ENCODE assay signal across 1 cellular context in genomic region chr2:230758566-230759480, GRCh38.
A peak's percentile ranks its signal among the peaks of the same experiment; 100 is the strongest.
TF ChIP-seq lines count a peak whose summit lies in the region.

No MANE protein-coding gene starts in this region.

TF ChIP-seq in K562, 482 proteins besides CTCF, POLR2A, EP300 and RAD21 (continued from another document):
- TF ChIP-seq, protein P1, sequence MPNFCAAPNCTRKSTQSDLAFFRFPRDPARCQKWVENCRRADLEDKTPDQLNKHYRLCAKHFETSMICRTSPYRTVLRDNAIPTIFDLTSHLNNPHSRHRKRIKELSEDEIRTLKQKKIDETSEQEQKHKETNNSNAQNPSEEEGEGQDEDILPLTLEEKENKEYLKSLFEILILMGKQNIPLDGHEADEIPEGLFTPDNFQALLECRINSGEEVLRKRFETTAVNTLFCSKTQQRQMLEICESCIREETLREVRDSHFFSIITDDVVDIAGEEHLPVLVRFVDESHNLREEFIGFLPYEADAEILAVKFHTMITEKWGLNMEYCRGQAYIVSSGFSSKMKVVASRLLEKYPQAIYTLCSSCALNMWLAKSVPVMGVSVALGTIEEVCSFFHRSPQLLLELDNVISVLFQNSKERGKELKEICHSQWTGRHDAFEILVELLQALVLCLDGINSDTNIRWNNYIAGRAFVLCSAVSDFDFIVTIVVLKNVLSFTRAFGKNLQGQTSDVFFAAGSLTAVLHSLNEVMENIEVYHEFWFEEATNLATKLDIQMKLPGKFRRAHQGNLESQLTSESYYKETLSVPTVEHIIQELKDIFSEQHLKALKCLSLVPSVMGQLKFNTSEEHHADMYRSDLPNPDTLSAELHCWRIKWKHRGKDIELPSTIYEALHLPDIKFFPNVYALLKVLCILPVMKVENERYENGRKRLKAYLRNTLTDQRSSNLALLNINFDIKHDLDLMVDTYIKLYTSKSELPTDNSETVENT (CRISPR knock-in tag; IDR thresholded peaks at IDR 0.05) = no peak
- TF ChIP-seq CCAR2 (IDR thresholded peaks at IDR 0.05; ENCODE audit: low read depth, low read length) (no peak), DEAF1 (CRISPR knock-in tag; IDR thresholded peaks at IDR 0.05) (no peak), MTA3 (IDR thresholded peaks at IDR 0.05; ENCODE audit: borderline replicate concordance) (no peak), GATA2 (CRISPR knock-in tag; IDR thresholded peaks at IDR 0.05) (no peak), SIN3A (IDR thresholded peaks at IDR 0.05; ENCODE audit: borderline replicate concordance in 2 of 2, control insufficient read depth in 1 of 2, low read depth in 2 of 2, low read length in 2 of 2) (no peak), SOX6 (IDR thresholded peaks at IDR 0.05) (peak; percentile 25; the same call in 1 of the 2 replicates), CEBPG (CRISPR knock-in tag; IDR thresholded peaks at IDR 0.05) (peak; percentile 36; the same call in 1 of the 2 replicates), CEBPG (tag; conservative IDR thresholded peaks at IDR 0.05 in 1 of 2, IDR thresholded peaks at IDR 0.05 in 1 of 2) (peak; percentile 93 to 95), MAFK (IDR thresholded peaks at IDR 0.05; ENCODE audit: low read length) (no peak), HNRNPL (IDR thresholded peaks at IDR 0.05; ENCODE audit: low read depth, low read length) (no peak), ZNF77 (CRISPR knock-in tag; IDR thresholded peaks at IDR 0.05) (no peak), CEBPB (tag; IDR thresholded peaks at IDR 0.05) (peak; percentile 85), ZNF41 (CRISPR knock-in tag; conservative IDR thresholded peaks at IDR 0.05) (no peak), BRCA1 (IDR thresholded peaks at IDR 0.05) (no peak), BRCA1 (CRISPR knock-in tag; IDR thresholded peaks at IDR 0.05) (no peak), ZSCAN32 (CRISPR knock-in tag; IDR thresholded peaks at IDR 0.05) (peak; percentile 64; the same call in 1 of the 2 replicates), MIER1 (IDR thresholded peaks at IDR 0.05; ENCODE audit: low read depth) (no peak), FOSL1 (tag; conservative IDR thresholded peaks at IDR 0.05) (no peak), ESRRA (IDR thresholded peaks at IDR 0.05; ENCODE audit: borderline replicate concordance, low read depth) (peak; percentile 85; the same call in 1 of the 2 replicates), HSF4 (CRISPR knock-in tag; IDR thresholded peaks at IDR 0.05; ENCODE audit: borderline replicate concordance) (no peak), ZNF217 (CRISPR knock-in tag; IDR thresholded peaks at IDR 0.05) (no peak), SMARCE1 (IDR thresholded peaks at IDR 0.05) (no peak), KLF6 (CRISPR knock-in tag; IDR thresholded peaks at IDR 0.05; ENCODE audit: borderline replicate concordance) (no peak), PCBP1 (IDR thresholded peaks at IDR 0.05; ENCODE audit: low read depth, low read length, poor library complexity, severe bottlenecking) (no peak), ZBTB7A (IDR thresholded peaks at IDR 0.05; ENCODE audit: borderline replicate concordance, control insufficient read depth, low read depth, low read length) (no peak), TAF7 (tag; IDR thresholded peaks at IDR 0.05) (no peak), JUNB (CRISPR knock-in tag; conservative IDR thresholded peaks at IDR 0.05) (no peak), XRCC5 (IDR thresholded peaks at IDR 0.05; ENCODE audit: low read depth, low read length) (no peak), MECOM (CRISPR knock-in tag; IDR thresholded peaks at IDR 0.05) (no peak), ZNF431 (CRISPR knock-in tag; IDR thresholded peaks at IDR 0.05) (no peak), TAF1 (IDR thresholded peaks at IDR 0.05; ENCODE audit: control insufficient read depth, extremely low read depth, insufficient read depth, low read length, severe bottlenecking) (no peak), ZNF655 (CRISPR knock-in tag; IDR thresholded peaks at IDR 0.05) (no peak), TRIM24 (IDR thresholded peaks at IDR 0.05) (no peak), POLR3A (IDR thresholded peaks at IDR 0.05; ENCODE audit: borderline replicate concordance, extremely low read depth, insufficient read depth, insufficient read length) (no peak), GTF3C2 (IDR thresholded peaks at IDR 0.05; ENCODE audit: borderline replicate concordance, extremely low read depth, insufficient read length) (no peak), NELFE (IDR thresholded peaks at IDR 0.05; ENCODE audit: insufficient read depth, insufficient read length) (no peak), ZZZ3 (IDR thresholded peaks at IDR 0.05) (no peak), DIDO1 (tag; IDR thresholded peaks at IDR 0.05; ENCODE audit: low read depth) (no peak), C11orf30 (IDR thresholded peaks at IDR 0.05; ENCODE audit: low read depth) (no peak), POLR3G (IDR thresholded peaks at IDR 0.05; ENCODE audit: extremely low read depth, insufficient read length, insufficient replicate concordance) (no peak), ZKSCAN3 (CRISPR knock-in tag; IDR thresholded peaks at IDR 0.05) (no peak), MYNN (IDR thresholded peaks at IDR 0.05) (no peak), MYNN (CRISPR knock-in tag; IDR thresholded peaks at IDR 0.05) (no peak), EWSR1 (IDR thresholded peaks at IDR 0.05; ENCODE audit: borderline replicate concordance, low read depth, partially characterized antibody) (no peak)
- TF ChIP-seq, protein P2, sequence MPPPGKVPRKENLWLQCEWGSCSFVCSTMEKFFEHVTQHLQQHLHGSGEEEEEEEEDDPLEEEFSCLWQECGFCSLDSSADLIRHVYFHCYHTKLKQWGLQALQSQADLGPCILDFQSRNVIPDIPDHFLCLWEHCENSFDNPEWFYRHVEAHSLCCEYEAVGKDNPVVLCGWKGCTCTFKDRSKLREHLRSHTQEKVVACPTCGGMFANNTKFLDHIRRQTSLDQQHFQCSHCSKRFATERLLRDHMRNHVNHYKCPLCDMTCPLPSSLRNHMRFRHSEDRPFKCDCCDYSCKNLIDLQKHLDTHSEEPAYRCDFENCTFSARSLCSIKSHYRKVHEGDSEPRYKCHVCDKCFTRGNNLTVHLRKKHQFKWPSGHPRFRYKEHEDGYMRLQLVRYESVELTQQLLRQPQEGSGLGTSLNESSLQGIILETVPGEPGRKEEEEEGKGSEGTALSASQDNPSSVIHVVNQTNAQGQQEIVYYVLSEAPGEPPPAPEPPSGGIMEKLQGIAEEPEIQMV (tag; conservative IDR thresholded peaks at IDR 0.05; ENCODE audit: low read depth) = no peak
- TF ChIP-seq, protein P3, sequence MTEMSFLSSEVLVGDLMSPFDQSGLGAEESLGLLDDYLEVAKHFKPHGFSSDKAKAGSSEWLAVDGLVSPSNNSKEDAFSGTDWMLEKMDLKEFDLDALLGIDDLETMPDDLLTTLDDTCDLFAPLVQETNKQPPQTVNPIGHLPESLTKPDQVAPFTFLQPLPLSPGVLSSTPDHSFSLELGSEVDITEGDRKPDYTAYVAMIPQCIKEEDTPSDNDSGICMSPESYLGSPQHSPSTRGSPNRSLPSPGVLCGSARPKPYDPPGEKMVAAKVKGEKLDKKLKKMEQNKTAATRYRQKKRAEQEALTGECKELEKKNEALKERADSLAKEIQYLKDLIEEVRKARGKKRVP (CRISPR knock-in tag; IDR thresholded peaks at IDR 0.05) = peak; percentile 83
- TF ChIP-seq, protein P4, sequence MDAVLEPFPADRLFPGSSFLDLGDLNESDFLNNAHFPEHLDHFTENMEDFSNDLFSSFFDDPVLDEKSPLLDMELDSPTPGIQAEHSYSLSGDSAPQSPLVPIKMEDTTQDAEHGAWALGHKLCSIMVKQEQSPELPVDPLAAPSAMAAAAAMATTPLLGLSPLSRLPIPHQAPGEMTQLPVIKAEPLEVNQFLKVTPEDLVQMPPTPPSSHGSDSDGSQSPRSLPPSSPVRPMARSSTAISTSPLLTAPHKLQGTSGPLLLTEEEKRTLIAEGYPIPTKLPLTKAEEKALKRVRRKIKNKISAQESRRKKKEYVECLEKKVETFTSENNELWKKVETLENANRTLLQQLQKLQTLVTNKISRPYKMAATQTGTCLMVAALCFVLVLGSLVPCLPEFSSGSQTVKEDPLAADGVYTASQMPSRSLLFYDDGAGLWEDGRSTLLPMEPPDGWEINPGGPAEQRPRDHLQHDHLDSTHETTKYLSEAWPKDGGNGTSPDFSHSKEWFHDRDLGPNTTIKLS (IDR thresholded peaks at IDR 0.05; ENCODE audit: borderline replicate concordance, low read depth) = no peak
- TF ChIP-seq, protein P5, sequence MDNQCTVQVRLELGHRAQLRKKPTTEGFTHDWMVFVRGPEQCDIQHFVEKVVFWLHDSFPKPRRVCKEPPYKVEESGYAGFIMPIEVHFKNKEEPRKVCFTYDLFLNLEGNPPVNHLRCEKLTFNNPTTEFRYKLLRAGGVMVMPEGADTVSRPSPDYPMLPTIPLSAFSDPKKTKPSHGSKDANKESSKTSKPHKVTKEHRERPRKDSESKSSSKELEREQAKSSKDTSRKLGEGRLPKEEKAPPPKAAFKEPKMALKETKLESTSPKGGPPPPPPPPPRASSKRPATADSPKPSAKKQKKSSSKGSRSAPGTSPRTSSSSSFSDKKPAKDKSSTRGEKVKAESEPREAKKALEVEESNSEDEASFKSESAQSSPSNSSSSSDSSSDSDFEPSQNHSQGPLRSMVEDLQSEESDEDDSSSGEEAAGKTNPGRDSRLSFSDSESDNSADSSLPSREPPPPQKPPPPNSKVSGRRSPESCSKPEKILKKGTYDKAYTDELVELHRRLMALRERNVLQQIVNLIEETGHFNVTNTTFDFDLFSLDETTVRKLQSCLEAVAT (IDR thresholded peaks at IDR 0.05) = peak in 1 of 2 experiments; percentile 86; a peak in 2 of 4 replicates
- TF ChIP-seq, protein P6, sequence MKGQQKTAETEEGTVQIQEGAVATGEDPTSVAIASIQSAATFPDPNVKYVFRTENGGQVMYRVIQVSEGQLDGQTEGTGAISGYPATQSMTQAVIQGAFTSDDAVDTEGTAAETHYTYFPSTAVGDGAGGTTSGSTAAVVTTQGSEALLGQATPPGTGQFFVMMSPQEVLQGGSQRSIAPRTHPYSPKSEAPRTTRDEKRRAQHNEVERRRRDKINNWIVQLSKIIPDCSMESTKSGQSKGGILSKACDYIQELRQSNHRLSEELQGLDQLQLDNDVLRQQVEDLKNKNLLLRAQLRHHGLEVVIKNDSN (CRISPR knock-in tag; IDR thresholded peaks at IDR 0.05) = no peak
- TF ChIP-seq, protein P7, sequence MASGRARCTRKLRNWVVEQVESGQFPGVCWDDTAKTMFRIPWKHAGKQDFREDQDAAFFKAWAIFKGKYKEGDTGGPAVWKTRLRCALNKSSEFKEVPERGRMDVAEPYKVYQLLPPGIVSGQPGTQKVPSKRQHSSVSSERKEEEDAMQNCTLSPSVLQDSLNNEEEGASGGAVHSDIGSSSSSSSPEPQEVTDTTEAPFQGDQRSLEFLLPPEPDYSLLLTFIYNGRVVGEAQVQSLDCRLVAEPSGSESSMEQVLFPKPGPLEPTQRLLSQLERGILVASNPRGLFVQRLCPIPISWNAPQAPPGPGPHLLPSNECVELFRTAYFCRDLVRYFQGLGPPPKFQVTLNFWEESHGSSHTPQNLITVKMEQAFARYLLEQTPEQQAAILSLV (tag; IDR thresholded peaks at IDR 0.05) = no peak; the same call in 1 of the 2 replicates
- TF ChIP-seq, protein P8, sequence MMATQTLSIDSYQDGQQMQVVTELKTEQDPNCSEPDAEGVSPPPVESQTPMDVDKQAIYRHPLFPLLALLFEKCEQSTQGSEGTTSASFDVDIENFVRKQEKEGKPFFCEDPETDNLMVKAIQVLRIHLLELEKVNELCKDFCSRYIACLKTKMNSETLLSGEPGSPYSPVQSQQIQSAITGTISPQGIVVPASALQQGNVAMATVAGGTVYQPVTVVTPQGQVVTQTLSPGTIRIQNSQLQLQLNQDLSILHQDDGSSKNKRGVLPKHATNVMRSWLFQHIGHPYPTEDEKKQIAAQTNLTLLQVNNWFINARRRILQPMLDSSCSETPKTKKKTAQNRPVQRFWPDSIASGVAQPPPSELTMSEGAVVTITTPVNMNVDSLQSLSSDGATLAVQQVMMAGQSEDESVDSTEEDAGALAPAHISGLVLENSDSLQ (IDR thresholded peaks at IDR 0.05) = no peak
